Comparison of ENCODE assay signal across 7 cellular contexts in genomic region chr20:2451939-2452732, GRCh38. TPM values are rescaled to one million over a fixed set of nuclear protein-coding genes. Genes with fewer than 3 reads are reported as not detected.
DNase-seq lines count a peak whose midpoint lies in the region; ATAC-seq, FAIRE-seq and TF ChIP-seq lines count a peak whose summit lies in the region.

No MANE protein-coding gene starts in this region.

- no peak overlapping the region for H3K4me2 ChIP-seq in astrocyte (ENCODE audit: low read length)

- H3K9me3 ChIP-seq in astrocyte (ENCODE audit: insufficient read depth, low read depth, low read length) (no peaks in the 10 kb centered on the region), small intestine (ENCODE audit: control insufficient read depth, low read depth) (no peaks in the 10 kb centered on the region)

- H3K36me3 Mint-ChIP-seq in astrocyte (ENCODE audit: low read depth, unreplicated experiment) = no peaks in the 10 kb centered on the region

- ATAC-seq in HG02885 (IDR thresholded peaks at IDR 0.05; ENCODE audit: poor library complexity, unreplicated experiment) = no peak

- no peaks in the 10 kb centered on the region for H3K36me3 ChIP-seq in astrocyte (ENCODE audit: insufficient read depth, low read length)
- no peaks in the 10 kb centered on the region for H3K36me3 ChIP-seq in small intestine (ENCODE audit: control insufficient read depth in 2 of 2, insufficient read depth in 2 of 2, low read length in 2 of 2)

- H3K4me1 Mint-ChIP-seq in astrocyte (ENCODE audit: low read depth, unreplicated experiment) = peaks cover 4% of the 10 kb centered on the region

- H2AFZ ChIP-seq in astrocyte (ENCODE audit: low read depth, low read length) = no peak overlapping the region

- no peak overlapping the region for H3K4me3 Mint-ChIP-seq in astrocyte (ENCODE audit: unreplicated experiment)

- no peaks in the 10 kb centered on the region for H3K27me3 ChIP-seq in astrocyte (ENCODE audit: insufficient read depth, low read length)
- H3K27me3 ChIP-seq in small intestine (ENCODE audit: control insufficient read depth in 2 of 2, insufficient read depth in 2 of 2, low read length in 2 of 2) = no peaks in the 10 kb centered on the region

- H3K9me3 Mint-ChIP-seq in astrocyte (ENCODE audit: unreplicated experiment) = no peaks in the 10 kb centered on the region

- H3K4me1 ChIP-seq in astrocyte (ENCODE audit: insufficient read depth, low read length) (no peaks in the 10 kb centered on the region), small intestine (ENCODE audit: control insufficient read depth in 2 of 2, insufficient read depth in 1 of 2, low read depth in 1 of 2, low read length in 1 of 2) (no peaks in the 10 kb centered on the region)

- H3K79me2 ChIP-seq in astrocyte (ENCODE audit: insufficient read depth, low read length) = no peaks in the 10 kb centered on the region

- 54 to 58% (median 56%) methylated on average over 8 of the region's 8 CpGs for WGBS in small intestine, 3 donors

- no peak overlapping the region for H3K9ac ChIP-seq in astrocyte (ENCODE audit: low read length)

- H3K27me3 Mint-ChIP-seq in astrocyte (ENCODE audit: low read depth, unreplicated experiment) = no peaks in the 10 kb centered on the region

- no peak for FAIRE-seq in astrocyte (lab: Jason Lieb, UNC)
- FAIRE-seq in small intestine (lab: Jason Lieb, UNC) = no peak

- H3K4me3 ChIP-seq in astrocyte (ENCODE audit: insufficient read depth, low read depth, low read length) (no peak overlapping the region), small intestine (ENCODE audit: low read depth in 1 of 2, low read length in 2 of 2) (no peak overlapping the region)

- TF ChIP-seq CTCF in GM12873 (IDR thresholded peaks at IDR 0.05; ENCODE audit: insufficient read depth, low read depth, low read length, missing control alignments) = peak; percentile 91
- TF ChIP-seq CTCF in astrocyte (IDR thresholded peaks at IDR 0.05; ENCODE audit: insufficient read depth, low read depth, low read length) = peak; percentile 83

- no peak overlapping the region for H3K27ac ChIP-seq in astrocyte (ENCODE audit: low read depth, low read length)
- no peak overlapping the region for H3K27ac ChIP-seq in small intestine (ENCODE audit: low read depth in 1 of 2, low read length in 1 of 2)

- peak overlapping the region; percentile 8 for H3K27ac Mint-ChIP-seq in astrocyte (ENCODE audit: unreplicated experiment)

- no peaks in the 10 kb centered on the region for H4K20me1 ChIP-seq in astrocyte (ENCODE audit: insufficient read depth, low read length)

- DNase-seq in NCI-H1694 treated with DMSO at 0.1 percent for 48 hours (lab: John Stamatoyannopoulos, UW) (peak; percentile 47), T-helper 9 cell (peak; percentile 61), astrocyte (ENCODE audit: low read depth) (peak; percentile 30), hippocampal formation (lab: John Stamatoyannopoulos, UW) (peak; percentile 45 to 58), small intestine (peak; percentile 68)

RNA-seq across cellular contexts. Expression of gene SNRPB, which starts 18.5 kb away (rescaled TPM):
- 193 and 207 TPM in 2 replicates for total RNA-seq in astrocyte
- 100 to 1,000 TPM; 164 to 316 (median 193) TPM for polyA plus RNA-seq in small intestine

RNA-seq across cellular contexts. Expression of gene ZNF343, which starts 56.6 kb away (rescaled TPM):
- total RNA-seq in astrocyte = 7.8 and 9.6 TPM in 2 replicates
- 1 to 10 TPM; 3.2 to 5.0 (median 4.9) TPM for polyA plus RNA-seq in small intestine
